ENCODE assay signal across 14 cellular contexts in the genomic region with DNA sequence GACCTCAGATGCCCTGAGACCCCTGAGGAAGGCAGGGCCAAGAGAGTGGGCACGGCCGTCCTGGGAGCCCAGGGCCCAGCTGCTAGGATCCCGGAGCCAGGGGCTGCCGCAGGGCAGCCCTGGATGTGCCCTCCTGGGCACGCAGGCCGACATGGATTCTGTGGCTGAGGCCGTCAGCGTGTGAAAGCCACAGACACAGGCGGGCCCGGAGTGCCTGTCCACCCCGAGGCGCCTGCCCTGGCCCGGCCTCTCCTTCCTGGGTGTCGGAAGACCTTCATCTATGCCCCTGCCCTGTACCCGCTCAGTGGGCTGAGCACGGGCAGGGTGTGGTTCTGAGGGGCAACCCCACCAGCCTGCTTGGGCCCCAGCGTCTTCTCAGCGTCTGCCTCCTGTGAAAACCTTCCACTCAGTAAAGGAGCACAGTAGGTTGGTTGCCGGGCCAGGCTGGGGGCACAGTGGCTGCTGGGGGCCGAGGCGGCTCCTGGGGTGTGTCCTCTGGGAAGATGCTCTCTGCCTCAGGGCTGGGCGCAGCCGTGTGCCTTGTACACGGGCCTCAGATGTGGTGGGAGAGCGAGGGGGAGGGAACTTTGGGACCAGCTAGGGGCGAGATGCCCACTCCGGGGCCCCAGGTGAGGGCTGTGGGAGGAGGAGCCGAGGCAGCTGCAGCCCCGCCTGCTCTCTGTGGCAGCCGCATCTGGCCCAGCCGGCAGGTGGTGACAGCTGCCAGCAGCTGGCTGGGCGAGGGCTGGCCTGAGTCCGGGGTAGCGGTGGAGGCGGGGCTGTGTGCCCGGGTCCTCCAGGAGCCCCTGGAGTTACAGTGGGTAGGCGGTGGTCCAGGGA. TPM values are rescaled to one million over a fixed set of nuclear protein-coding genes. Genes with fewer than 3 reads are reported as not detected.
A peak's percentile ranks its signal among the peaks of the same experiment; 100 is the strongest.
DNase-seq lines count a peak whose midpoint lies in the region; ATAC-seq and TF ChIP-seq lines count a peak whose summit lies in the region.
"Had no signal": no experiment of that assay in that cellular context is flagged by ENCODE, and none has a peak within 500 bp of the region (broad histone marks: within the 10 kb centered on the region; RNA-seq: fewer than 3 reads in every experiment).

No MANE protein-coding gene starts in this region.

- DNase-seq in NCI-H510A treated with DMSO at 0.1 percent for 48 hours (lab: John Stamatoyannopoulos, UW) (peak; percentile 8), NCI-H510A (lab: John Stamatoyannopoulos, UW) (no peak), HUDEP-2 (lab: John Stamatoyannopoulos, UW; ENCODE audit: unreplicated experiment in 76 of 76) (peak in 39 of 76 experiments; percentile 4 to 55 (median 22)), SW480 (ENCODE audit: low spot score) (peak; percentile 80), mucosa of descending colon (no peak), C1 segment of cervical spinal cord (lab: John Stamatoyannopoulos, UW) (no peak), vagina (ENCODE audit: extremely low spot score in 2 of 2) (no peak)
- DNase-seq: activated CD4-positive, alpha-beta T cell treated with anti-CD3 and anti-CD28 coated beads, Interleukin-2, amount 10 ng/mL, durations not matched to agents 24 days and 14 days; NCI-H1930; pancreas; T-helper 1 cell had no signal

- no peak overlapping the region for H3K4me3 ChIP-seq in mucosa of descending colon
- no peak overlapping the region for H3K4me3 ChIP-seq in vagina
- H3K4me3 ChIP-seq: pancreas, thoracic aorta had no signal

- ATAC-seq in mucosa of descending colon (peak; percentile 40), HG02852 (IDR thresholded peaks at IDR 0.05; ENCODE audit: unreplicated experiment) (no peak)
- ATAC-seq: activated T-helper 17 cell treated with anti-CD3 and anti-CD28 coated beads, Interleukin-2, amount 50 U/mL, for 72 hours had no signal

- H3K9me3 ChIP-seq in mucosa of descending colon (no peaks in the 10 kb centered on the region), vagina (no peaks in the 10 kb centered on the region)
- H3K9me3 ChIP-seq: pancreas, thoracic aorta had no signal

- no peak for TF ChIP-seq POLR2A in vagina (IDR thresholded peaks at IDR 0.05)

- TF ChIP-seq CTCF in mucosa of descending colon (IDR thresholded peaks at IDR 0.05) (no peak), vagina (IDR thresholded peaks at IDR 0.05) (no peak)

- H3K4me1 ChIP-seq in mucosa of descending colon (ENCODE audit: low read depth) (peaks cover 5% of the 10 kb centered on the region), vagina (peaks cover 21% of the 10 kb centered on the region)
- H3K4me1 ChIP-seq: pancreas had no signal

- H3K27me3 ChIP-seq in vagina = no peaks in the 10 kb centered on the region
- H3K27me3 ChIP-seq: pancreas had no signal

- H3K36me3 ChIP-seq in mucosa of descending colon (ENCODE audit: low read depth) = no peaks in the 10 kb centered on the region
- no peaks in the 10 kb centered on the region for H3K36me3 ChIP-seq in vagina
- H3K36me3 ChIP-seq: pancreas, thoracic aorta had no signal

- no peak overlapping the region for H3K27ac ChIP-seq in vagina
- H3K27ac ChIP-seq: pancreas had no signal

- intact Hi-C loops in mucosa of descending colon (cut with DNase I, micrococcal nuclease) (no loop called here), vagina (cut with DNase I) (no loop called here)

RNA-seq across cellular contexts. Expression of a gene that starts 20.8 kb away (rescaled TPM):
- 10 to 100 TPM; 14.7 to 19.3 (median 16.9) TPM for total RNA-seq in mucosa of descending colon
- total RNA-seq in vagina = 20.9 TPM

RNA-seq across cellular contexts. Expression of a gene that starts 39.0 kb away (rescaled TPM):
- total RNA-seq in mucosa of descending colon (1 to 10 TPM in 2 of 3 donors, under 1 TPM in 1; 0.85 to 2.8 (median 1.9) TPM), vagina (2.9 TPM)
- total RNA-seq: activated CD4-positive, alpha-beta T cell treated with anti-CD3 and anti-CD28 coated beads, Interleukin-2, amount 10 ng/mL, durations not matched to agents 24 days and 14 days; thoracic aorta had no signal

RNA-seq across cellular contexts. Expression of a gene that starts 45.3 kb away (rescaled TPM):
- total RNA-seq in mucosa of descending colon (10 to 100 TPM; 29.7 to 45.7 (median 33.4) TPM), vagina (28.0 TPM)

RNA-seq across cellular contexts. Expression of a gene that starts 58.8 kb away (rescaled TPM):
- total RNA-seq in mucosa of descending colon (10 to 100 TPM; 31.8 to 56.1 (median 41.7) TPM), vagina (16.2 TPM)

Comparison
In these comparisons a context has a peak if more than half of its experiments do, and no peak if none do; other contexts are left out.
1. DNase-seq: peak in NCI-H510A treated with DMSO at 0.1 percent for 48 hours (single experiment), HUDEP-2 (39 of 76) and SW480 (single experiment); none in NCI-H510A (single experiment), mucosa of descending colon (0 of 3), C1 segment of cervical spinal cord (0 of 14) and vagina (0 of 2).